Comparison of ENCODE assay signal across 10 cellular contexts in genomic region chr19:39212377-39212742, GRCh38. TPM values are rescaled to one million over a fixed set of nuclear protein-coding genes. Genes with fewer than 3 reads are reported as not detected.
A peak's percentile ranks its signal among the peaks of the same experiment; 100 is the strongest.
DNase-seq lines count a peak whose midpoint lies in the region; ATAC-seq, FAIRE-seq and TF ChIP-seq lines count a peak whose summit lies in the region.
"Had no signal": no experiment of that assay in that cellular context is flagged by ENCODE, and none has a peak within 500 bp of the region (broad histone marks: within the 10 kb centered on the region; RNA-seq: fewer than 3 reads in every experiment).

No MANE protein-coding gene starts in this region.

- CTCF ChIA-PET in activated CD8-positive, alpha-beta memory T cell treated with anti-CD3 and anti-CD28 coated beads, Interleukin-2, amount 10 ng/mL, durations not matched to agents 7 days and 5 days (lab: Charles Lee) = interaction anchor here (0.7 to 4.8 kb wide), 7 partner anchors 19 to 294 kb away, joined by 3 to 40 read pairs (median 3); no protein-coding TSS in a partner anchor

- no peak overlapping the region for H3K4me3 ChIP-seq in cardiac muscle cell

- peak; percentile 47 for TF ChIP-seq CTCF in D721Med (IDR thresholded peaks at IDR 0.05; ENCODE audit: insufficient read depth, missing control alignments)
- TF ChIP-seq CTCF in cardiac muscle cell (IDR thresholded peaks at IDR 0.05; ENCODE audit: low read depth, low read length) = peak; percentile 34

- H3K27ac ChIP-seq in cardiac muscle cell = no peak overlapping the region

- H3K9me3 Mint-ChIP-seq in activated CD8-positive, alpha-beta memory T cell treated with anti-CD3 and anti-CD28 coated beads, Interleukin-2, amount 10 ng/mL, durations not matched to agents 7 days and 5 days (ENCODE audit: low read depth) = no peaks in the 10 kb centered on the region

- H3K27ac Mint-ChIP-seq in activated CD8-positive, alpha-beta memory T cell treated with anti-CD3 and anti-CD28 coated beads, Interleukin-2, amount 10 ng/mL, durations not matched to agents 7 days and 5 days = no peak overlapping the region
- H3K27ac Mint-ChIP-seq: IgD-negative memory B cell, nephron had no signal

- ATAC-seq in activated CD8-positive, alpha-beta memory T cell treated with anti-CD3 and anti-CD28 coated beads, Interleukin-2, amount 10 ng/mL, durations not matched to agents 7 days and 5 days = peak; percentile 92
- ATAC-seq in HG03469 (IDR thresholded peaks at IDR 0.05; ENCODE audit: unreplicated experiment) = no peak

- no peak for DNase-seq in D721Med (ENCODE audit: insufficient read length, low spot score)
- DNase-seq in NAMALWA (ENCODE audit: low spot score) = peak; percentile 59
- DNase-seq in activated CD8-positive, alpha-beta memory T cell treated with anti-CD3 and anti-CD28 coated beads, Interleukin-2, amount 10 ng/mL, durations not matched to agents 7 days and 5 days = peak; percentile 75
- peak in 1 of 2 donors; percentile 18 for DNase-seq in cardiac muscle cell (ENCODE audit: low read depth in 1 of 2, low spot score in 1 of 2)
- peak; percentile 21 for DNase-seq in stimulated activated CD8-positive, alpha-beta memory T cell treated with anti-CD3 and anti-CD28 coated beads, Interleukin-12 subunit alpha, Interleukin-12 subunit beta, amount 100 ng/mL, for 24 hours (ENCODE audit: extremely low read depth)
- DNase-seq in NCI-H1105 treated with DMSO at 0.1 percent for 48 hours (lab: John Stamatoyannopoulos, UW) = no peak
- no peak for DNase-seq in HuH-7.5 (ENCODE audit: low spot score)

- H3K4me3 Mint-ChIP-seq in activated CD8-positive, alpha-beta memory T cell treated with anti-CD3 and anti-CD28 coated beads, Interleukin-2, amount 10 ng/mL, durations not matched to agents 7 days and 5 days = no peak overlapping the region
- H3K4me3 Mint-ChIP-seq: IgD-negative memory B cell, nephron had no signal

- peaks cover 7% of the 10 kb centered on the region for H3K27me3 Mint-ChIP-seq in activated CD8-positive, alpha-beta memory T cell treated with anti-CD3 and anti-CD28 coated beads, Interleukin-2, amount 10 ng/mL, durations not matched to agents 7 days and 5 days

- no peaks in the 10 kb centered on the region for H3K36me3 Mint-ChIP-seq in activated CD8-positive, alpha-beta memory T cell treated with anti-CD3 and anti-CD28 coated beads, Interleukin-2, amount 10 ng/mL, durations not matched to agents 7 days and 5 days
- H3K36me3 Mint-ChIP-seq: IgD-negative memory B cell had no signal

- H3K27me3 ChIP-seq in cardiac muscle cell = no peaks in the 10 kb centered on the region

- no peak for FAIRE-seq in D721Med (lab: Jason Lieb, UNC)

- no peaks in the 10 kb centered on the region for H3K4me1 Mint-ChIP-seq in activated CD8-positive, alpha-beta memory T cell treated with anti-CD3 and anti-CD28 coated beads, Interleukin-2, amount 10 ng/mL, durations not matched to agents 7 days and 5 days
- H3K4me1 Mint-ChIP-seq: nephron had no signal

- no peaks in the 10 kb centered on the region for H3K9me3 ChIP-seq in cardiac muscle cell (ENCODE audit: low read depth)

- no peaks in the 10 kb centered on the region for H3K36me3 ChIP-seq in cardiac muscle cell

- H3K4me1 ChIP-seq in cardiac muscle cell (ENCODE audit: low read depth) = no peaks in the 10 kb centered on the region

RNA-seq across cellular contexts. Expression of gene SYCN, which starts 8.3 kb away (rescaled TPM):
- not detected for total RNA-seq in activated CD8-positive, alpha-beta memory T cell treated with anti-CD3 and anti-CD28 coated beads, Interleukin-2, amount 10 ng/mL, durations not matched to agents 7 days and 5 days
- not detected in 2 replicates for total RNA-seq in cardiac muscle cell
- polyA plus RNA-seq in cardiac muscle cell = not detected in 2 replicates
- polyA plus RNA-seq: IgD-negative memory B cell had no signal

RNA-seq across cellular contexts. Expression of gene NCCRP1, which starts 15.6 kb away (rescaled TPM):
- total RNA-seq in activated CD8-positive, alpha-beta memory T cell treated with anti-CD3 and anti-CD28 coated beads, Interleukin-2, amount 10 ng/mL, durations not matched to agents 7 days and 5 days = not detected
- 10.3 and 16.1 TPM in 2 replicates for total RNA-seq in cardiac muscle cell
- 10.0 and 17.5 TPM in 2 replicates for polyA plus RNA-seq in cardiac muscle cell
- polyA plus RNA-seq: IgD-negative memory B cell had no signal

RNA-seq across cellular contexts. Expression of gene IFNL3, which starts 32.4 kb away (rescaled TPM):
- under 1 TPM in 1 of 2 experiments, not detected in 1; 0.42 TPM for total RNA-seq in activated CD8-positive, alpha-beta memory T cell treated with anti-CD3 and anti-CD28 coated beads, Interleukin-2, amount 10 ng/mL, durations not matched to agents 7 days and 5 days
- total RNA-seq in cardiac muscle cell = not detected in 2 replicates
- not detected in 2 replicates for polyA plus RNA-seq in cardiac muscle cell
- polyA plus RNA-seq: IgD-negative memory B cell had no signal

RNA-seq across cellular contexts. Expression of gene IFNL4, which starts 36.3 kb away (rescaled TPM):
- total RNA-seq in activated CD8-positive, alpha-beta memory T cell treated with anti-CD3 and anti-CD28 coated beads, Interleukin-2, amount 10 ng/mL, durations not matched to agents 7 days and 5 days = not detected
- total RNA-seq in cardiac muscle cell = not detected in 2 replicates
- polyA plus RNA-seq in cardiac muscle cell = 0.17 TPM in 1 of 2 replicates, not detected in the other
- polyA plus RNA-seq: IgD-negative memory B cell had no signal

RNA-seq across cellular contexts. Expression of gene IFNL2, which starts 55.8 kb away (rescaled TPM):
- total RNA-seq in activated CD8-positive, alpha-beta memory T cell treated with anti-CD3 and anti-CD28 coated beads, Interleukin-2, amount 10 ng/mL, durations not matched to agents 7 days and 5 days = not detected
- total RNA-seq in cardiac muscle cell = not detected in 2 replicates
- polyA plus RNA-seq in cardiac muscle cell = not detected in 2 replicates
- polyA plus RNA-seq: IgD-negative memory B cell had no signal

Comparison
In these comparisons a context has a peak if more than half of its experiments do, and no peak if none do; other contexts are left out.
1. DNase-seq: peak in NAMALWA (single experiment), activated CD8-positive, alpha-beta memory T cell treated with anti-CD3 and anti-CD28 coated beads, Interleukin-2, amount 10 ng/mL, durations not matched to agents 7 days and 5 days (single experiment) and stimulated activated CD8-positive, alpha-beta memory T cell treated with anti-CD3 and anti-CD28 coated beads, Interleukin-12 subunit alpha, Interleukin-12 subunit beta, amount 100 ng/mL, for 24 hours (single experiment); none in D721Med (single experiment), NCI-H1105 treated with DMSO at 0.1 percent for 48 hours (single experiment) and HuH-7.5 (single experiment).
2. RNA of gene NCCRP1, which starts 15.6 kb away (total RNA-seq): 10.3 to 16.1 TPM in cardiac muscle cell; not detected in activated CD8-positive, alpha-beta memory T cell treated with anti-CD3 and anti-CD28 coated beads, Interleukin-2, amount 10 ng/mL, durations not matched to agents 7 days and 5 days; every median in the first group is over 10 times any median in the second.